24 cellular contexts compared by ENCODE assay signal in genomic region chr3:195717852-195718476, GRCh38. TPM values are rescaled to one million over a fixed set of nuclear protein-coding genes. Genes with fewer than 3 reads are reported as not detected.
DNase-seq lines count a peak whose midpoint lies in the region; ATAC-seq, FAIRE-seq and TF ChIP-seq lines count a peak whose summit lies in the region.
"Had no signal": no experiment of that assay in that cellular context is flagged by ENCODE, and none has a peak within 500 bp of the region (broad histone marks: within the 10 kb centered on the region; RNA-seq: fewer than 3 reads in every experiment).

No MANE protein-coding gene starts in this region.

- no peaks in the 10 kb centered on the region for H3K27me3 ChIP-seq in lower lobe of right lung (ENCODE audit: low read depth)

- H3K27me3 Mint-ChIP-seq in Calu3 (ENCODE audit: unreplicated experiment), result no peaks in the 10 kb centered on the region
- H3K27me3 Mint-ChIP-seq in activated T-helper 17 cell treated with anti-CD3 and anti-CD28 coated beads, Interleukin-2, amount 50 U/mL, for 72 hours, result no peaks in the 10 kb centered on the region
- H3K27me3 Mint-ChIP-seq in type B pancreatic cell, result no peaks in the 10 kb centered on the region
- H3K27me3 Mint-ChIP-seq: T-cell had no signal

- TF ChIP-seq CTCF in Calu3 (IDR thresholded peaks at IDR 0.05; ENCODE audit: unreplicated experiment) (no peak), lower lobe of right lung (IDR thresholded peaks at IDR 0.05) (no peak), type B pancreatic cell (conservative IDR thresholded peaks at IDR 0.05) (no peak), kidney (IDR thresholded peaks at IDR 0.05; ENCODE audit: borderline replicate concordance, extremely low read depth, insufficient read depth) (no peak)

- peaks cover 53% of the 10 kb centered on the region for H3K36me3 Mint-ChIP-seq in Calu3 (ENCODE audit: insufficient read depth, unreplicated experiment)
- peaks cover 21% of the 10 kb centered on the region for H3K36me3 Mint-ChIP-seq in activated T-helper 17 cell treated with anti-CD3 and anti-CD28 coated beads, Interleukin-2, amount 50 U/mL, for 72 hours (ENCODE audit: low read depth)
- H3K36me3 Mint-ChIP-seq in type B pancreatic cell, result peaks cover 17% of the 10 kb centered on the region

- peaks cover 16% of the 10 kb centered on the region for H3K36me3 ChIP-seq in lower lobe of right lung
- H3K36me3 ChIP-seq in kidney (ENCODE audit: control insufficient read depth in 1 of 2, insufficient read depth in 2 of 2, low read length in 2 of 2), result peaks cover 7 to 17% of the 10 kb centered on the region in 2 donors

- no peak for FAIRE-seq in kidney (lab: Jason Lieb, UNC)
- FAIRE-seq: GM12878 had no signal

- BruUV-seq in Calu3 (replicated peaks; lab: Mats Ljungman, UMichigan), result no TSS peak

- no peaks in the 10 kb centered on the region for H3K4me1 ChIP-seq in lower lobe of right lung
- H3K4me1 ChIP-seq in kidney (ENCODE audit: control insufficient read depth in 1 of 2, insufficient read depth in 1 of 2, low read depth in 1 of 2, low read length in 2 of 2), result peaks cover 0 to 2% of the 10 kb centered on the region in 2 donors

- H3K9ac ChIP-seq in kidney (ENCODE audit: low read length in 2 of 2), result no peak overlapping the region

- H3K9me3 Mint-ChIP-seq in Calu3 (ENCODE audit: low read depth, unreplicated experiment) (no peaks in the 10 kb centered on the region), type B pancreatic cell (peaks cover 11% of the 10 kb centered on the region)
- peaks cover 5% of the 10 kb centered on the region for H3K9me3 Mint-ChIP-seq in activated T-helper 17 cell treated with anti-CD3 and anti-CD28 coated beads, Interleukin-2, amount 50 U/mL, for 72 hours
- H3K9me3 Mint-ChIP-seq: T-cell had no signal

- H3K4me3 ChIP-seq in lower lobe of right lung (no peak overlapping the region), kidney (ENCODE audit: low read length in 2 of 2) (no peak overlapping the region)
- H3K4me3 ChIP-seq: GM12878 had no signal

- H3K9me3 ChIP-seq in lower lobe of right lung (no peaks in the 10 kb centered on the region), kidney (ENCODE audit: control insufficient read depth in 1 of 2, low read length in 2 of 2) (no peaks in the 10 kb centered on the region)

- peaks cover 73% of the 10 kb centered on the region for H3K4me1 Mint-ChIP-seq in Calu3 (ENCODE audit: low read depth, unreplicated experiment)
- H3K4me1 Mint-ChIP-seq in activated T-helper 17 cell treated with anti-CD3 and anti-CD28 coated beads, Interleukin-2, amount 50 U/mL, for 72 hours, result peaks cover 7% of the 10 kb centered on the region
- peaks cover 23% of the 10 kb centered on the region for H3K4me1 Mint-ChIP-seq in type B pancreatic cell (ENCODE audit: unreplicated experiment)

- H3K27ac Mint-ChIP-seq in Calu3 (ENCODE audit: unreplicated experiment), result peak overlapping the region; percentile 93
- H3K27ac Mint-ChIP-seq in activated T-helper 17 cell treated with anti-CD3 and anti-CD28 coated beads, Interleukin-2, amount 50 U/mL, for 72 hours, result peak overlapping the region; percentile 16
- peak overlapping the region; percentile 16 for H3K27ac Mint-ChIP-seq in type B pancreatic cell
- H3K27ac Mint-ChIP-seq: B cell, T-cell had no signal

- CTCF ChIA-PET in Calu3 (lab: Charles Lee), result interaction anchor here (0.5 to 1.1 kb wide), 3 partner anchors 14 to 302 kb away, joined by 3 to 4 read pairs (median 3); no protein-coding TSS in a partner anchor

- H3K27ac ChIP-seq in lower lobe of right lung (no peak overlapping the region), kidney (ENCODE audit: low read depth in 2 of 2, low read length in 2 of 2) (no peak overlapping the region)
- H3K27ac ChIP-seq: RWPE1 had no signal

- ATAC-seq in activated T-helper 17 cell treated with anti-CD3 and anti-CD28 coated beads, Interleukin-2, amount 50 U/mL, for 72 hours (replicated peaks), result no peak
- ATAC-seq in lower lobe of right lung (no peak), GM19324 (IDR thresholded peaks at IDR 0.05; ENCODE audit: low FRiP score, unreplicated experiment) (no peak), GM19351 (IDR thresholded peaks at IDR 0.05; ENCODE audit: unreplicated experiment) (no peak)
- ATAC-seq: GM12878, T-cell had no signal

- H3K4me3 Mint-ChIP-seq in Calu3 (ENCODE audit: low read depth, unreplicated experiment), result peak overlapping the region; percentile 10
- H3K4me3 Mint-ChIP-seq in activated T-helper 17 cell treated with anti-CD3 and anti-CD28 coated beads, Interleukin-2, amount 50 U/mL, for 72 hours, result no peak overlapping the region
- H3K4me3 Mint-ChIP-seq in type B pancreatic cell, result no peak overlapping the region
- H3K4me3 Mint-ChIP-seq: B cell, H9, T-cell had no signal

- DNase-seq in Calu3 (no peak), lower lobe of right lung (peak; percentile 0), type B pancreatic cell (ENCODE audit: extremely low spot score, unreplicated experiment) (no peak), kidney (no peak)
- DNase-seq: GDM1; H9; Karpas-422; NCI-H1092; NCI-H1436; NCI-H187 treated with DMSO at 0.1 percent for 48 hours; NCI-H2107; NCI-H446; NCI-H524 treated with DMSO at 0.1 percent for 48 hours; NCI-H774; NK-92 treated with Interleukin-12 subunit alpha and Interleukin-12 subunit beta, amount 100 ng/mL, for 24 hours; SHP77; T-cell had no signal

- intact Hi-C loops in Calu3 (cut with micrococcal nuclease; ENCODE audit: unreplicated experiment) (loop anchor here (10.0 kb wide), 1 partner anchor 137 kb away; no protein-coding TSS in a partner anchor), lower lobe of right lung (cut with DNase I) (no loop called here), kidney (cut with DNase I) (no loop called here)

RNA-seq across cellular contexts. Expression of gene MUC20, which starts 2.8 kb away (rescaled TPM):
- total RNA-seq in Calu3 (2022), result 83.1 and 128 TPM in 2 replicates
- total RNA-seq in activated T-helper 17 cell treated with anti-CD3 and anti-CD28 coated beads, Interleukin-2, amount 50 U/mL, for 72 hours, result 10 to 100 TPM in 1 of 2 donors, 1 to 10 TPM in 1; 3.8 to 14.4 TPM
- total RNA-seq in lower lobe of right lung, result 14.3 TPM
- 19.7 and 20.0 TPM in 2 replicates for total RNA-seq in type B pancreatic cell (ENCODE audit: low replicate concordance)
- total RNA-seq in kidney, result 42.6 TPM
- polyA plus RNA-seq in kidney (ENCODE audit: insufficient read depth, low read depth, low replicate concordance), result 53.3 TPM
- total RNA-seq: H9, SK-MEL-5 had no signal

Comparison
In these comparisons a context has a peak if more than half of its experiments do, and no peak if none do; other contexts are left out.
1. H3K27ac Mint-ChIP-seq: peak in every context shown above with its lines; median percentile 93 in Calu3; 16 in activated T-helper 17 cell treated with anti-CD3 and anti-CD28 coated beads, Interleukin-2, amount 50 U/mL, for 72 hours; 16 in type B pancreatic cell.